Comparison of ENCODE assay signal across 8 cellular contexts in genomic region chr19:35248310-35249145, GRCh38. TPM values are rescaled to one million over a fixed set of nuclear protein-coding genes. Genes with fewer than 3 reads are reported as not detected.
DNase-seq lines count a peak whose midpoint lies in the region; ATAC-seq lines count a peak whose summit lies in the region.

Gene LSR, plus strand, starts transcription at chr19:35249002. Its CDS starts 21 bp downstream, at chr19:35249023.

- DNase-seq in NCI-H526 treated with DMSO at 0.1 percent for 48 hours (lab: John Stamatoyannopoulos, UW) (peak; percentile 97), left ventricle myocardium superior (peak; percentile 62), sciatic nerve (ENCODE audit: low spot score) (no peak), AG08395 (ENCODE audit: low spot score) (no peak), NOMO-1 (lab: John Stamatoyannopoulos, UW; ENCODE audit: unreplicated experiment in 2 of 2) (no peak)
- peak; percentile 52 to 59 for DNase-seq in activated T-helper 1 cell treated with anti-CD3 and anti-CD28 coated beads, Interleukin-2, amount 50 U/mL, for 16 hours (ENCODE audit: low read depth in 1 of 2, low spot score in 1 of 2)

- intact Hi-C loops in left ventricle myocardium superior (cut with micrococcal nuclease), result no loop called here
- intact Hi-C loops in sciatic nerve (cut with DNase I), result no loop called here

- ATAC-seq in GM18870 (IDR thresholded peaks at IDR 0.05; ENCODE audit: unreplicated experiment), result peak; percentile 55
- ATAC-seq in HG03064 (IDR thresholded peaks at IDR 0.05; ENCODE audit: low read depth, unreplicated experiment), result peak; percentile 64
- peak; percentile 90 for ATAC-seq in left ventricle myocardium superior
- peak; percentile 65 for ATAC-seq in sciatic nerve

RNA-seq across cellular contexts. Expression of gene LSR, which starts in this region (rescaled TPM):
- total RNA-seq in left ventricle myocardium superior (6.1 TPM), sciatic nerve (9.3 TPM)

Comparison
In these comparisons a context has a peak if more than half of its experiments do, and no peak if none do; other contexts are left out.
1. DNase-seq: peak in NCI-H526 treated with DMSO at 0.1 percent for 48 hours (single experiment), activated T-helper 1 cell treated with anti-CD3 and anti-CD28 coated beads, Interleukin-2, amount 50 U/mL, for 16 hours (2 of 2) and left ventricle myocardium superior (single experiment); none in sciatic nerve (single experiment), AG08395 (single experiment) and NOMO-1 (0 of 2).
2. Peak in every context shown above with its lines, with median percentiles within 50 percentile points of each other: ATAC-seq.